8 cellular contexts compared by ENCODE assay signal in genomic region chr18:34661464-34662087, GRCh38. TPM values are rescaled to one million over a fixed set of nuclear protein-coding genes. Genes with fewer than 3 reads are reported as not detected.
DNase-seq lines count a peak whose midpoint lies in the region; ATAC-seq and TF ChIP-seq lines count a peak whose summit lies in the region.

No MANE protein-coding gene starts in this region.

- TF ChIP-seq EP300 in upper lobe of left lung (IDR thresholded peaks at IDR 0.05): no peak

- DNase-seq in COLO668 (lab: John Stamatoyannopoulos, UW; ENCODE audit: unreplicated experiment) (peak; percentile 27), NCI-H345 treated with DMSO at 0.1 percent for 48 hours (lab: John Stamatoyannopoulos, UW; ENCODE audit: unreplicated experiment) (peak; percentile 26), T47D (ENCODE audit: low read depth in 1 of 2, low spot score in 1 of 2) (peak; percentile 13 to 44), kidney epithelial cell (ENCODE audit: low read depth) (no peak), upper lobe of left lung (no peak)

- in situ Hi-C loops in T47D (cut with HindIII; ENCODE audit: low pct_unique_long_range_greater_than_20kb, low sequenced_read_pairs): no loop called here

- no peak overlapping the region for H3K27ac ChIP-seq in upper lobe of left lung

- H3K36me3 ChIP-seq in kidney epithelial cell (ENCODE audit: control insufficient read depth, insufficient read depth, low read length): no peaks in the 10 kb centered on the region
- no peaks in the 10 kb centered on the region for H3K36me3 ChIP-seq in upper lobe of left lung

- WGBS in upper lobe of left lung, 2 donors: 46 to 51% methylated on average over 4 of the region's 4 CpGs

- TF ChIP-seq POLR2A in upper lobe of left lung (IDR thresholded peaks at IDR 0.05): no peak

- peaks cover 0 to 13% (median 6%) of the 10 kb centered on the region in 4 donors for H3K4me1 ChIP-seq in upper lobe of left lung

- H3K9me3 ChIP-seq in upper lobe of left lung: no peaks in the 10 kb centered on the region

- H3K27me3 ChIP-seq in kidney epithelial cell (ENCODE audit: control insufficient read depth, insufficient read depth, low read length) (no peaks in the 10 kb centered on the region), upper lobe of left lung (no peaks in the 10 kb centered on the region)

- H3K4me3 ChIP-seq in kidney epithelial cell (ENCODE audit: low read depth, low read length) (no peak overlapping the region), upper lobe of left lung (no peak overlapping the region)

- ATAC-seq in GM18907 (IDR thresholded peaks at IDR 0.05; ENCODE audit: unreplicated experiment) (peak; percentile 92), HG03103 (IDR thresholded peaks at IDR 0.05; ENCODE audit: low read depth, unreplicated experiment) (peak; percentile 86), upper lobe of left lung (ENCODE audit: low FRiP score in 2 of 2) (peak in 1 of 2 donors; percentile 80), GM18520 (IDR thresholded peaks at IDR 0.05; ENCODE audit: unreplicated experiment) (no peak)

- TF ChIP-seq CTCF in kidney epithelial cell (IDR thresholded peaks at IDR 0.05; ENCODE audit: insufficient read depth, low read length, poor library complexity, severe bottlenecking) (peak; percentile 71), upper lobe of left lung (IDR thresholded peaks at IDR 0.05) (peak in 5 of 6 experiments; percentile 43 to 72 (median 60))

RNA-seq across cellular contexts. Expression of gene DTNA, which starts 48.5 kb away (rescaled TPM):
- total RNA-seq in kidney epithelial cell: 11.6 and 19.3 TPM in 2 replicates
- 10 to 100 TPM in 5 of 6 donors, 1 to 10 TPM in 1; 7.2 to 25.1 (median 16.7) TPM for total RNA-seq in upper lobe of left lung

Comparison
In these comparisons a context has a peak if more than half of its experiments do, and no peak if none do; other contexts are left out.
1. DNase-seq: peak in COLO668 (single experiment), NCI-H345 treated with DMSO at 0.1 percent for 48 hours (single experiment) and T47D (2 of 2); none in kidney epithelial cell (single experiment) and upper lobe of left lung (0 of 2).